8 cellular contexts compared by ENCODE assay signal in the genomic region with DNA sequence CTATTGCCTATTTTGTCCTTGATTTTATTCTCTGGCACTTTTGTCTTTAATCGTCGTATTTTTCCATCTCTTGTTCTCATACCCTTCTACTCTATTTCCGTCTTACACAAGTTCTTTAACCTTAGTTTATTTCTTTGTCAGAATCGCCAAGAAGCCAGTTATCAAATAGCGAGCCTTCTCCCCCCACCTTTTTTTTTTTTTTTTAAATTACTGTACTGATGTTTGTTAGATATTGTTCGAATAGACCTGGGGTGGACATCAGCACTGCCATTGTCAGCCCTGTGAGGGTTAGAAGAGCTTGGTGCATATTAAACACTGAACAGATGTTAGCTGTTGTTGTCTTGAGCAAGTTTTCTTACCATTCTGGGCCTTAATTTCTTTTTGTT. TPM values are rescaled to one million over a fixed set of nuclear protein-coding genes. Genes with fewer than 3 reads are reported as not detected.
DNase-seq lines count a peak whose midpoint lies in the region; ATAC-seq and TF ChIP-seq lines count a peak whose summit lies in the region.

No MANE protein-coding gene starts in this region.

- peak overlapping the region; percentile 99 for H3K56ac ChIP-seq in mesendoderm (ENCODE audit: low read length)

- H4K5ac ChIP-seq in mesendoderm (ENCODE audit: low read length) = no peak overlapping the region

- H3K18ac ChIP-seq in mesendoderm (ENCODE audit: low read length) = no peak overlapping the region

- H3K9ac ChIP-seq in mesendoderm (ENCODE audit: low read length) = peak overlapping the region; percentile 99

- H3K27ac ChIP-seq in brain microvascular endothelial cell (peak overlapping the region; percentile 78), mesendoderm (ENCODE audit: low read depth, low read length) (no peak overlapping the region)

- no peaks in the 10 kb centered on the region for H3K4me1 ChIP-seq in mesendoderm (ENCODE audit: control insufficient read depth, low read depth, low read length)

- H2BK15ac ChIP-seq in mesendoderm (replicated peaks; ENCODE audit: low read depth) = no peak overlapping the region

- H2BK5ac ChIP-seq in mesendoderm (ENCODE audit: low read length) = no peak overlapping the region

- no peak overlapping the region for H2AK5ac ChIP-seq in mesendoderm (ENCODE audit: low read length)

- H3K23ac ChIP-seq in mesendoderm (ENCODE audit: low read length) = no peak overlapping the region

- H3K36me3 ChIP-seq in brain microvascular endothelial cell (replicated peaks) (no peaks in the 10 kb centered on the region), mesendoderm (ENCODE audit: control insufficient read depth, insufficient read depth, low read length) (no peaks in the 10 kb centered on the region)

- peak overlapping the region; percentile 45 for H3K4me2 ChIP-seq in mesendoderm (ENCODE audit: low read length)

- no peaks in the 10 kb centered on the region for H3K79me1 ChIP-seq in mesendoderm (ENCODE audit: low read length)

- no peak overlapping the region for H4K8ac ChIP-seq in mesendoderm (ENCODE audit: low read depth, low read length)

- TF ChIP-seq CTCF in AG10803 (conservative IDR thresholded peaks at IDR 0.05; ENCODE audit: low read length) (no peak), brain microvascular endothelial cell (IDR thresholded peaks at IDR 0.05; ENCODE audit: low read depth, low read length, missing control alignments) (no peak)

- WGBS in mesendoderm (ENCODE audit: extremely low coverage, insufficient coverage, low lambda C conversion rate) = no CpG with 5 or more reads among the region's 6 CpGs

- H3K27me3 ChIP-seq in brain microvascular endothelial cell (replicated peaks) (no peaks in the 10 kb centered on the region), mesendoderm (ENCODE audit: insufficient read depth, low read length, poor library complexity) (no peaks in the 10 kb centered on the region)

- no peak for DNase-seq in AG10803 (ENCODE audit: low read depth)
- DNase-seq in HuH-7 (ENCODE audit: low spot score) = peak; percentile 8
- no peak for DNase-seq in brain microvascular endothelial cell
- DNase-seq in mesendoderm = no peak
- DNase-seq in COLO829 (ENCODE audit: low spot score) = no peak
- DNase-seq in stimulated activated CD4-positive, alpha-beta T cell treated with anti-CD3 and anti-CD28 coated beads, Interleukin-15, amount 100 ng/mL, for 24 hours = no peak
- DNase-seq in GOT3 (lab: John Stamatoyannopoulos, UW) = no peak

- in situ Hi-C loops in brain microvascular endothelial cell (cut with HindIII; ENCODE audit: low pct_ligation_motif_present, low sequenced_read_pairs) = no loop called here

- no peak overlapping the region for H2BK120ac ChIP-seq in mesendoderm (ENCODE audit: low read depth, low read length)

- H3K4ac ChIP-seq in mesendoderm (ENCODE audit: low read depth, low read length) = no peak overlapping the region

- H3K4me3 ChIP-seq in AG10803 (ENCODE audit: low read length) (peak overlapping the region; percentile 86), brain microvascular endothelial cell (ENCODE audit: low read depth, low read length) (peak overlapping the region; percentile 85), mesendoderm (ENCODE audit: low read length) (peak overlapping the region; percentile 92)

- no peak for ATAC-seq in HG03469 (IDR thresholded peaks at IDR 0.05; ENCODE audit: unreplicated experiment)

- peaks cover 36% of the 10 kb centered on the region for H3K79me2 ChIP-seq in mesendoderm (ENCODE audit: control insufficient read depth, insufficient read depth, low read length)

RNA-seq across cellular contexts. Expression of gene SPCS3, which starts 1.2 kb away (rescaled TPM):
- 71.5 TPM for polyA plus RNA-seq in mesendoderm (2013, experiment 1 of 2)
- polyA plus RNA-seq in mesendoderm (2013, experiment 2 of 2) = 69.3 TPM

RNA-seq across cellular contexts. Expression of gene ASB5, which starts 51.9 kb away (rescaled TPM):
- 2.3 TPM for polyA plus RNA-seq in mesendoderm (2013, experiment 1 of 2)
- polyA plus RNA-seq in mesendoderm (2013, experiment 2 of 2) = 2.3 TPM
